ENCODE assay signal across 35 cellular contexts in the genomic region with DNA sequence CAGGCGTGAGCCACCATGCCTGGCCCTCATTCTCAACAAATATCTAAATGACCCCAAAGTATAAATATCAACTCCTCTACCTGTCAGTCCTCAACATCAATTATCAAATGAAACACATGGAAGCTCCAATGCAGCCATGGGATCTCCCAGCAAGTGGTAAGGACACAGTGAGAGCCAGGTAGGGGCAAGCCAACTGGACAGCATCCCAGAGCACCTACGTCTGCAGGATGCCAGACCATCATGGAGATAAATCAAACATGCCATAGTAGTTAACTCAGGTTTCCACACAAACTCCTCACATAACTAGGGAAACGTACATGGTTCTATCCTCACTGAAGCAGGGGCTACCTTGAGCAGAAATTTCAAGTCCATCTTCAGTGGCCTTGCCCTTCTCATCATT.
"Had no signal": no experiment of that assay in that cellular context is flagged by ENCODE, and none has a peak within 500 bp of the region (broad histone marks: within the 10 kb centered on the region; RNA-seq: fewer than 3 reads in every experiment).

No MANE protein-coding gene starts in this region.

- H3K4me3 ChIP-seq: MG63 had no signal

- H3K9me3 ChIP-seq: MG63 had no signal

- DNase-seq: Karpas-422, Kasumi-1, KBM-7, KG1, MG63, MM.1S, MV-4-11, NCI-H1048, NCI-H1092, NCI-H1092 treated with DMSO at 0.1 percent for 48 hours, NCI-H1105, NCI-H1105 treated with DMSO at 0.1 percent for 48 hours, NCI-H1417, NCI-H1417 treated with DMSO at 0.1 percent for 48 hours, NCI-H1436, NCI-H1436 treated with DMSO at 0.1 percent for 48 hours, NCI-H146, NCI-H1694, NCI-H1694 treated with DMSO at 0.1 percent for 48 hours, NCI-H187, NCI-H187 treated with DMSO at 0.1 percent for 48 hours, NCI-H1930, NCI-H2029, NCI-H2029 treated with DMSO at 0.1 percent for 48 hours, NCI-H2081, NCI-H2081 treated with DMSO at 0.1 percent for 48 hours, NCI-H2107, NCI-H2171, NCI-H2171 treated with DMSO at 0.1 percent for 48 hours, NCI-H2227 treated with DMSO at 0.1 percent for 48 hours, NCI-H226, NCI-H345, NCI-H446, NCI-H446 treated with DMSO at 0.1 percent for 48 hours had no signal

- H3K9ac ChIP-seq: KMS-11 had no signal

- H3K27me3 ChIP-seq: MG63 had no signal

- H3K4me2 ChIP-seq: KMS-11 had no signal

- H3K27ac ChIP-seq: KMS-11 had no signal

- H3K36me3 ChIP-seq: MG63 had no signal
